In genomic region chr3:149919509-149919908, GRCh38 we compare ENCODE assay signal across 7 cellular contexts.
"Had no signal": no experiment of that assay in that cellular context is flagged by ENCODE, and none has a peak within 500 bp of the region (broad histone marks: within the 10 kb centered on the region; RNA-seq: fewer than 3 reads in every experiment).

No MANE protein-coding gene starts in this region.

- H3K27ac Mint-ChIP-seq: H9, IgD-negative memory B cell had no signal

- H3K4me3 ChIP-seq: GM23248 had no signal

- H3K9ac ChIP-seq: GM23248 had no signal

- H3K27me3 Mint-ChIP-seq: IgD-negative memory B cell had no signal

- DNase-seq: GM23248, GOT3, H9, HCEC 1CT, KG1 had no signal

- H3K4me3 Mint-ChIP-seq: H9, IgD-negative memory B cell had no signal

- H3K27ac ChIP-seq: GM23248, HL-60 had no signal

- H2AFZ ChIP-seq: GM23248 had no signal

- H3K9me3 Mint-ChIP-seq: H9, IgD-negative memory B cell had no signal

- H3K4me1 Mint-ChIP-seq: H9 had no signal
